ENCODE assay signal across 1 cellular context in the genomic region with DNA sequence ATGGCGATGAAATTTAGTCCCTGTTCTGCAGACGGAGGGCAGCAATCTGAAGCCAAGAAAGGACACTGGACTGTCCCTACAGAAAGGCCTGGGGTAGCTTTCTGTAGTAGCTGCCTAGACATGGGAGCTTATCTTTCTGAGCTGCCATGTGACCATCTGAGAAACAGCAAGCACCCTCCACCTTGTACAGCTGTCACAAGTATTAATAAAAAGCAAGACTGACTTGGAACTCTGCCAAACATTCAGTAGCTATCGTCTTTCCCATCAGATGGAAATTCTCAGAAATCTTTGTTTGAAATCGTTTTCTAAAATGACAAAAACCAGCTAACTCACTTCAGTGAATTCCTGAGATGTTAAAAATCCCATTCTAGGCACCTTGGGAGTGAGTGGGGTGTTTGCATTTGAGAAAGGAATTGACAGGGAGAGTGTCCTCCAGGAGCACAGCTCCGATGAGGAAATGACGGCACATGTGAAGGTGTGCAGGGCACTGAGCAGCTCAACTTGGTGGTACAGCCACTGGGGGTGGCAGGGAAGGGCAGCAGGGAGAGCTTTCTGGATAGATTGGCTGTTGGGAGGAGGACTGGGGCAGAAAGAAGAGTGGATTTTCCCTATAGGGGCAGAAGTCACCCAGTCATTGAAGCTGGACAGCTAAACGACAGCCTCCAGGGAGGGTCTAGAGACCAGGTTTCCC.
TF ChIP-seq lines count a peak whose summit lies in the region.

No MANE protein-coding gene starts in this region.

TF ChIP-seq in SK-N-SH treated with all-trans-retinoic acid at 6 μM for 48 hours, 23 proteins besides CTCF, POLR2A, EP300 and RAD21 (continued from another document):
- TF ChIP-seq, protein P1, sequence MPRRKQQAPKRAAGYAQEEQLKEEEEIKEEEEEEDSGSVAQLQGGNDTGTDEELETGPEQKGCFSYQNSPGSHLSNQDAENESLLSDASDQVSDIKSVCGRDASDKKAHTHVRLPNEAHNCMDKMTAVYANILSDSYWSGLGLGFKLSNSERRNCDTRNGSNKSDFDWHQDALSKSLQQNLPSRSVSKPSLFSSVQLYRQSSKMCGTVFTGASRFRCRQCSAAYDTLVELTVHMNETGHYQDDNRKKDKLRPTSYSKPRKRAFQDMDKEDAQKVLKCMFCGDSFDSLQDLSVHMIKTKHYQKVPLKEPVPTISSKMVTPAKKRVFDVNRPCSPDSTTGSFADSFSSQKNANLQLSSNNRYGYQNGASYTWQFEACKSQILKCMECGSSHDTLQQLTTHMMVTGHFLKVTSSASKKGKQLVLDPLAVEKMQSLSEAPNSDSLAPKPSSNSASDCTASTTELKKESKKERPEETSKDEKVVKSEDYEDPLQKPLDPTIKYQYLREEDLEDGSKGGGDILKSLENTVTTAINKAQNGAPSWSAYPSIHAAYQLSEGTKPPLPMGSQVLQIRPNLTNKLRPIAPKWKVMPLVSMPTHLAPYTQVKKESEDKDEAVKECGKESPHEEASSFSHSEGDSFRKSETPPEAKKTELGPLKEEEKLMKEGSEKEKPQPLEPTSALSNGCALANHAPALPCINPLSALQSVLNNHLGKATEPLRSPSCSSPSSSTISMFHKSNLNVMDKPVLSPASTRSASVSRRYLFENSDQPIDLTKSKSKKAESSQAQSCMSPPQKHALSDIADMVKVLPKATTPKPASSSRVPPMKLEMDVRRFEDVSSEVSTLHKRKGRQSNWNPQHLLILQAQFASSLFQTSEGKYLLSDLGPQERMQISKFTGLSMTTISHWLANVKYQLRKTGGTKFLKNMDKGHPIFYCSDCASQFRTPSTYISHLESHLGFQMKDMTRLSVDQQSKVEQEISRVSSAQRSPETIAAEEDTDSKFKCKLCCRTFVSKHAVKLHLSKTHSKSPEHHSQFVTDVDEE (CRISPR knock-in tag; IDR thresholded peaks at IDR 0.05) = no peak
- TF ChIP-seq ISL1 (CRISPR knock-in tag; IDR thresholded peaks at IDR 0.05) (no peak; the same call in 1 of the 2 replicates), RARB (CRISPR knock-in tag; IDR thresholded peaks at IDR 0.05) (no peak)
